Comparison of ENCODE assay signal across 15 cellular contexts in the genomic region with DNA sequence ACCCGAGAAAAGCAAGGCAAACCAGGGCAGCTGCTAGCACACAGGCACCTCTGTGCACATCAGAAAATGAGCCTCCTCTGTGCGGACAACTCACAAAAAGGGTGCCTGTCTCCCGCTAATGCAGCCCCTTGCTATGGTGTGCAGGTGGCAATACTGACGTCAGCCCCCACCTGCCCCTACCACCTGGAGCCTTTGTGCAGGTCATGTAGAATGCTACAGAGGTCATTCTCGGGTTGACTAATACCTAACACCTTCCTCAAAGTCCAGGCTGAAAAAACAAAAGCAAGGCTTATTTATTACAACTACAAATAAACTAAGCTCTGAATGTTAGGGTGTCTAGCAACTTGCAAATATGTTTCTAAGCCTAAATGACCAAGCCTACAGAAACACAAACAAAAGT. TPM values are rescaled to one million over a fixed set of nuclear protein-coding genes. Genes with fewer than 3 reads are reported as not detected.
DNase-seq lines count a peak whose midpoint lies in the region; ATAC-seq and TF ChIP-seq lines count a peak whose summit lies in the region.
"Had no signal": no experiment of that assay in that cellular context is flagged by ENCODE, and none has a peak within 500 bp of the region (broad histone marks: within the 10 kb centered on the region; RNA-seq: fewer than 3 reads in every experiment).

No MANE protein-coding gene starts in this region.

- H3K27ac Mint-ChIP-seq in T-cell = peak overlapping the region; percentile 85 to 93

- intact Hi-C loops in Right ventricle myocardium inferior (cut with DNase I) = no loop called here

- H3K27me3 Mint-ChIP-seq in T-cell = no peaks in the 10 kb centered on the region

- H3K4me1 ChIP-seq in right atrium auricular region = peaks cover 0 to 14% of the 10 kb centered on the region in 2 donors

- TF ChIP-seq CTCF in right atrium auricular region (IDR thresholded peaks at IDR 0.05) = no peak

- no peaks in the 10 kb centered on the region for H3K27me3 ChIP-seq in right atrium auricular region

- H3K4me3 Mint-ChIP-seq in T-cell = peak overlapping the region in 2 of 3 donors; percentile 26 to 53
- H3K4me3 Mint-ChIP-seq: activated T-helper 1 cell treated with anti-CD3 and anti-CD28 coated beads, Interleukin-12 subunit alpha, Interleukin-12 subunit beta, Interleukin-2, Interleukin-4 antibody, amounts not matched to agents 30 ng/mL and 10 ng/mL and 1 ng/mL, durations not matched to agents 14 hours and 24 hours and 36 hours had no signal

- POLR2A ChIA-PET in T-cell (lab: Charles Lee) = interaction anchor here in 1 of 2 donors (1.2 kb wide), 1 partner anchor 19 kb away, joined by 3 read pairs; no protein-coding TSS in a partner anchor

- no peaks in the 10 kb centered on the region for H3K9me3 Mint-ChIP-seq in T-cell
- H3K9me3 Mint-ChIP-seq: activated T-helper 1 cell treated with anti-CD3 and anti-CD28 coated beads, Interleukin-12 subunit alpha, Interleukin-12 subunit beta, Interleukin-2, Interleukin-4 antibody, amounts not matched to agents 30 ng/mL and 10 ng/mL and 1 ng/mL, durations not matched to agents 14 hours and 24 hours and 36 hours had no signal

- DNase-seq in Right ventricle myocardium inferior (ENCODE audit: missing footprints) (peak; percentile 16), right atrium auricular region (ENCODE audit: low spot score) (no peak), T-cell (no peak), SIG-M5 treated with dmso at 0.1 percent for 504 hours (lab: John Stamatoyannopoulos, UW; ENCODE audit: unreplicated experiment) (no peak), EL (no peak), AG08395 (ENCODE audit: low spot score) (no peak)
- DNase-seq: erythroblast, hypothalamus, IMR-90, mammary epithelial cell, WERI-Rb-1 had no signal

- H3K36me3 Mint-ChIP-seq in T-cell = peaks cover 26% of the 10 kb centered on the region

- no peak for ATAC-seq in Right ventricle myocardium inferior
- ATAC-seq in HG02798 (IDR thresholded peaks at IDR 0.05; ENCODE audit: poor library complexity, unreplicated experiment) = peak; percentile 44
- ATAC-seq in T-cell (replicated peaks in 1 of 4) = no peak
- ATAC-seq in GM21825 (IDR thresholded peaks at IDR 0.05; ENCODE audit: unreplicated experiment) = no peak

- peaks cover 81 to 93% (median 93%) of the 10 kb centered on the region in 3 donors for H3K4me1 Mint-ChIP-seq in T-cell

- no peak overlapping the region for H3K4me3 ChIP-seq in right atrium auricular region
- H3K4me3 ChIP-seq: thoracic aorta had no signal

- CTCF ChIA-PET in T-cell (lab: Charles Lee) = interaction anchor here (0.6 to 1.5 kb wide), 5 partner anchors 12 to 701 kb away, joined by 3 to 12 read pairs (median 4); no protein-coding TSS in a partner anchor

- no peaks in the 10 kb centered on the region for H3K9me3 ChIP-seq in right atrium auricular region
- H3K9me3 ChIP-seq: thoracic aorta had no signal

- H3K27ac ChIP-seq in right atrium auricular region = no peak overlapping the region
- H3K27ac ChIP-seq: thoracic aorta, WERI-Rb-1 had no signal

- H3K36me3 ChIP-seq in right atrium auricular region = no peaks in the 10 kb centered on the region
- H3K36me3 ChIP-seq: thoracic aorta, WERI-Rb-1 had no signal

RNA-seq across cellular contexts. Expression of gene PIP4K2A, which starts 13.9 kb away (rescaled TPM):
- total RNA-seq in Right ventricle myocardium inferior (14.0 TPM), right atrium auricular region (10 to 100 TPM; 12.1 to 18.3 TPM), T-cell (100 to 1,000 TPM; 129 to 238 (median 160) TPM)
